In genomic region chr6:84461461-84461860, GRCh38 we compare ENCODE assay signal across 32 cellular contexts.
"Had no signal": no experiment of that assay in that cellular context is flagged by ENCODE, and none has a peak within 500 bp of the region (broad histone marks: within the 10 kb centered on the region; RNA-seq: fewer than 3 reads in every experiment).

No MANE protein-coding gene starts in this region.

- H3K4me3 ChIP-seq: adrenal gland, ascending aorta, body of pancreas, breast epithelium, cardiac muscle cell had no signal

- FAIRE-seq: bronchial epithelial cell had no signal

- ATAC-seq: activated naive CD4-positive, alpha-beta T cell treated with anti-CD3 and anti-CD28 coated beads, Interleukin-2, amount 50 U/mL, for 72 hours; activated naive CD8-positive, alpha-beta T cell treated with anti-CD3 and anti-CD28 coated beads, Interleukin-2, amount 50 U/mL, for 24 hours; activated T-cell treated with anti-CD3 and anti-CD28 coated beads, Interleukin-2, amount 50 U/mL, for 4 hours; activated T-cell treated with anti-CD3 and anti-CD28 coated beads, Interleukin-2, amount 50 U/mL, for 72 hours; activated T-helper 17 cell treated with anti-CD3 and anti-CD28 coated beads, Interleukin-2, amount 50 U/mL, for 72 hours; body of pancreas had no signal

- H3K4me1 ChIP-seq: adrenal gland, body of pancreas, breast epithelium had no signal

- H3K9me3 ChIP-seq: adrenal gland, ascending aorta, body of pancreas, breast epithelium had no signal

- DNase-seq: activated effector memory CD4-positive, alpha-beta T cell treated with anti-CD3 and anti-CD28 coated beads, Interleukin-2, amount 50 U/mL, for 16 hours; activated effector memory CD4-positive, alpha-beta T cell treated with Interleukin-2 at 50 U/mL for 16 hours; activated gamma-delta T cell; activated gamma-delta T cell treated with Interleukin-2 at 50 U/mL for 16 hours; activated naive CD4-positive, alpha-beta T cell; activated naive CD4-positive, alpha-beta T cell treated with anti-CD3 and anti-CD28 coated beads for 36 hours; activated naive CD4-positive, alpha-beta T cell treated with anti-CD3 and anti-CD28 coated beads, Interleukin-2, amount 10 ng/mL, durations not matched to agents 7 days and 5 days; activated naive CD4-positive, alpha-beta T cell treated with anti-CD3 and anti-CD28 coated beads, Interleukin-2, amount 50 U/mL, for 16 hours; activated naive CD4-positive, alpha-beta T cell treated with Interleukin-2 at 50 U/mL for 16 hours; activated naive CD8-positive, alpha-beta T cell treated with anti-CD3 and anti-CD28 coated beads for 36 hours; activated naive CD8-positive, alpha-beta T cell treated with anti-CD3 and anti-CD28 coated beads, Interleukin-2, amount 10 ng/mL, durations not matched to agents 7 days and 5 days; activated naive CD8-positive, alpha-beta T cell treated with anti-CD3 and anti-CD28 coated beads, Interleukin-2, amount 50 U/mL, for 24 hours; activated T-cell treated with anti-CD3 and anti-CD28 coated beads, Interleukin-2, amount 50 U/mL, for 24 hours; activated T-cell treated with anti-CD3 and anti-CD28 coated beads, Interleukin-2, amount 50 U/mL, for 4 hours; activated T-cell treated with anti-CD3 and anti-CD28 coated beads, Interleukin-2, amount 50 U/mL, for 48 hours; activated T-cell treated with anti-CD3 and anti-CD28 coated beads, Interleukin-2, amount 50 U/mL, for 72 hours; adrenal gland; amniotic stem cell; amygdala; anterior cingulate cortex; aorta; body of pancreas; brain microvascular endothelial cell; caudate nucleus; central memory CD4-positive, alpha-beta T cell; cerebellar nuclear complex had no signal

- H3K27ac ChIP-seq: adrenal gland, body of pancreas, breast epithelium, cardiac muscle cell had no signal

- H3K36me3 ChIP-seq: adrenal gland, ascending aorta, brain microvascular endothelial cell, breast epithelium, cardiac muscle cell had no signal

- H3K27me3 ChIP-seq: adrenal gland, ascending aorta, body of pancreas, brain microvascular endothelial cell, breast epithelium, cardiac muscle cell had no signal
